16 cellular contexts compared by ENCODE assay signal in genomic region chr2:25976884-25977741, GRCh38. TPM values are rescaled to one million over a fixed set of nuclear protein-coding genes. Genes with fewer than 3 reads are reported as not detected.
DNase-seq lines count a peak whose midpoint lies in the region; ATAC-seq, FAIRE-seq and TF ChIP-seq lines count a peak whose summit lies in the region.
"Had no signal": no experiment of that assay in that cellular context is flagged by ENCODE, and none has a peak within 500 bp of the region (broad histone marks: within the 10 kb centered on the region; RNA-seq: fewer than 3 reads in every experiment).

No MANE protein-coding gene starts in this region.

- H2BK15ac ChIP-seq in H1 (ENCODE audit: low read length) (no peak overlapping the region), neuronal stem cell (ENCODE audit: low read length) (no peak overlapping the region)

- H4K20me1 ChIP-seq in H1 (replicated peaks in 1 of 2; ENCODE audit: control insufficient read depth in 1 of 2, insufficient read depth in 2 of 2, low read length in 2 of 2): peaks cover 6 to 8% of the 10 kb centered on the region in 2 experiments

- H2BK20ac ChIP-seq in H1 (ENCODE audit: low read length): no peak overlapping the region

- WGBS in H1 (ENCODE audit: extremely low coverage in 1 of 2, insufficient coverage in 1 of 2, insufficient read length in 1 of 2, insufficient replicate concordance in 2 of 2, low coverage in 1 of 2, low lambda C conversion rate in 2 of 2, missing lambda C conversion rate in 1 of 2), 2 experiments: 86% methylated on average over 8 of the region's 8 CpGs; no CpG with 5 or more reads in 1 of the 2 experiments
- no CpG with 5 or more reads among the region's 8 CpGs for WGBS in neuronal stem cell (ENCODE audit: extremely low coverage in 2 of 2, insufficient read length in 2 of 2, insufficient replicate concordance in 1 of 2), 2 donors

- no peaks in the 10 kb centered on the region for H3K9me3 ChIP-seq in H1 (ENCODE audit: insufficient read depth in 2 of 2, low read depth in 1 of 2, low read length in 1 of 2)
- no peaks in the 10 kb centered on the region for H3K9me3 ChIP-seq in neuronal stem cell (replicated peaks in 1 of 2; ENCODE audit: control insufficient read depth in 2 of 2, insufficient read depth in 1 of 2, low read depth in 1 of 2, low read length in 2 of 2)

- no peak overlapping the region for H3K56ac ChIP-seq in H1 (replicated peaks; ENCODE audit: insufficient read length, low read depth, low read length)

- ATAC-seq in GM18867 (IDR thresholded peaks at IDR 0.05; ENCODE audit: unreplicated experiment): no peak
- ATAC-seq in HG02970 (IDR thresholded peaks at IDR 0.05; ENCODE audit: low FRiP score, unreplicated experiment): no peak
- ATAC-seq: natural killer cell treated with Interleukin-12 subunit alpha and Interleukin-12 subunit beta and Interleukin-15 and Interleukin-18, amount 100 ng/mL, for 72 hours had no signal

- H3K27me3 ChIP-seq in H1 (replicated peaks in 1 of 4; ENCODE audit: control insufficient read depth in 3 of 4, extremely low read depth in 1 of 4, insufficient read depth in 3 of 4, low read length in 3 of 4) (no peaks in the 10 kb centered on the region), neuronal stem cell (ENCODE audit: control insufficient read depth in 3 of 3, insufficient read depth in 3 of 3, low read depth in 1 of 3, low read length in 3 of 3) (peaks cover 0 to 5% (median 0%) of the 10 kb centered on the region in 3 experiments)

- H3K79me1 ChIP-seq in H1 (ENCODE audit: low read depth, low read length): peaks cover 21% of the 10 kb centered on the region
- peaks cover 11% of the 10 kb centered on the region for H3K79me1 ChIP-seq in neuronal stem cell (ENCODE audit: low read depth, low read length)

- DNase-seq in Daoy (ENCODE audit: low read depth) (peak; percentile 87), NCI-H446 treated with DMSO at 0.1 percent for 48 hours (lab: John Stamatoyannopoulos, UW) (peak; percentile 29), H1 (ENCODE audit: low read depth in 1 of 2, low spot score in 2 of 2) (no peak), neuronal stem cell (ENCODE audit: low spot score) (no peak), NCI-H2107 (lab: John Stamatoyannopoulos, UW) (no peak)
- no peak for DNase-seq in effector CD4-positive, alpha-beta T cell
- DNase-seq: activated B cell treated with CpG ODN at 0.5 μM for 24 hours; activated effector memory CD4-positive, alpha-beta T cell treated with anti-CD3 and anti-CD28 coated beads, Interleukin-2, amount 50 U/mL, for 16 hours; COR-L47; H7; NCI-H1417 treated with DMSO at 0.1 percent for 48 hours; RPMI8226; stimulated activated CD4-positive, alpha-beta T cell treated with anti-CD3 and anti-CD28 coated beads, Interleukin-2, amount 100 ng/mL, for 24 hours had no signal

- H3K27ac ChIP-seq in H1 (ENCODE audit: low read depth, low read length) (no peak overlapping the region), neuronal stem cell (replicated peaks; ENCODE audit: low read length) (no peak overlapping the region)

- TF ChIP-seq POLR2A in H1 (IDR thresholded peaks at IDR 0.05; ENCODE audit: control extremely low read depth in 1 of 2, low read depth in 2 of 2, low read length in 2 of 2): no peak

- H3K4me3 ChIP-seq in H1 (ENCODE audit: extremely low read depth in 1 of 4, insufficient read depth in 2 of 4, low read depth in 3 of 4, low read length in 4 of 4) (no peak overlapping the region), neuronal stem cell (ENCODE audit: low read length in 2 of 2) (no peak overlapping the region)

- H3K4me2 ChIP-seq in H1 (ENCODE audit: insufficient read depth in 1 of 2, low read depth in 2 of 2, low read length in 2 of 2): peak overlapping the region; percentile 16 to 97; a peak in 1 of 4 replicates
- H3K4me2 ChIP-seq in neuronal stem cell (ENCODE audit: insufficient read depth, low read length, poor library complexity, severe bottlenecking): peak overlapping the region; percentile 11

- no peak for TF ChIP-seq RAD21 in H1 (IDR thresholded peaks at IDR 0.05 in 1 of 2, conservative IDR thresholded peaks at IDR 0.05 in 1 of 2; ENCODE audit: low read depth in 2 of 2, low read length in 2 of 2)

- peaks cover 9% of the 10 kb centered on the region; the same call in 1 of the 2 replicates for H3K23me2 ChIP-seq in H1 (ENCODE audit: low read depth, low read length)

- no peak overlapping the region for H4K5ac ChIP-seq in H1 (ENCODE audit: insufficient read length, low read depth, low read length)

- TF ChIP-seq EP300 in H1 (IDR thresholded peaks at IDR 0.05; ENCODE audit: borderline replicate concordance in 1 of 2, low read depth in 2 of 2, low read length in 2 of 2): no peak

- no peak for TF ChIP-seq CTCF in H1 (IDR thresholded peaks at IDR 0.05; ENCODE audit: control extremely low read depth in 1 of 3, insufficient read depth in 1 of 3, low read depth in 1 of 3, low read length in 3 of 3)

- no peak overlapping the region for H2BK12ac ChIP-seq in H1 (ENCODE audit: low read depth, low read length)
- H2BK12ac ChIP-seq in neuronal stem cell (ENCODE audit: low read length): no peak overlapping the region

- FAIRE-seq in H1 (lab: Jason Lieb, UNC): no peak

- CTCF ChIA-PET in H1 (lab: Charles Lee; ENCODE audit: partially characterized antibody): interaction anchor here (0.8 to 1.5 kb wide), 7 partner anchors 8 to 172 kb away, joined by 3 to 7 read pairs (median 4); no protein-coding TSS in a partner anchor

- peaks cover 3 to 51% of the 10 kb centered on the region in 2 experiments; a peak in 1 of 4 replicates for H3K79me2 ChIP-seq in H1 (ENCODE audit: control insufficient read depth in 1 of 2, insufficient read depth in 2 of 2, low read length in 2 of 2)

- H3K9ac ChIP-seq in H1 (replicated peaks in 1 of 4; ENCODE audit: extremely low read depth in 1 of 4, low read depth in 3 of 4, low read length in 3 of 4): no peak overlapping the region
- H3K9ac ChIP-seq in neuronal stem cell (ENCODE audit: low read depth, low read length, poor library complexity): no peak overlapping the region

- H3K4ac ChIP-seq in H1 (replicated peaks; ENCODE audit: insufficient read length, low read depth, low read length) (no peak overlapping the region), neuronal stem cell (ENCODE audit: low read length) (no peak overlapping the region)

- H3K14ac ChIP-seq in H1 (ENCODE audit: insufficient read length) (no peak overlapping the region), neuronal stem cell (ENCODE audit: low read length) (no peak overlapping the region)

- H3K4me1 ChIP-seq in H1 (replicated peaks in 1 of 4; ENCODE audit: control insufficient read depth in 3 of 4, insufficient read depth in 4 of 4, low read length in 3 of 4): peaks cover 3 to 26% (median 7%) of the 10 kb centered on the region in 4 experiments
- peaks cover 25 to 34% of the 10 kb centered on the region in 2 donors for H3K4me1 ChIP-seq in neuronal stem cell (ENCODE audit: control insufficient read depth in 2 of 2, insufficient read depth in 1 of 2, low read depth in 1 of 2, low read length in 2 of 2)

- H3K18ac ChIP-seq in H1 (ENCODE audit: extremely low read depth, low read length) (no peak overlapping the region), neuronal stem cell (ENCODE audit: low read length) (no peak overlapping the region)

- H2AFZ ChIP-seq in H1 (ENCODE audit: low read length): no peak overlapping the region
- peak overlapping the region; percentile 60 for H2AFZ ChIP-seq in neuronal stem cell (ENCODE audit: low read length)

- H4K91ac ChIP-seq in H1 (replicated peaks; ENCODE audit: insufficient read length, low read length): no peak overlapping the region
- H4K91ac ChIP-seq in neuronal stem cell (ENCODE audit: low read depth, low read length, poor library complexity): no peak overlapping the region

- no peak overlapping the region for H2AK5ac ChIP-seq in H1 (ENCODE audit: low read depth, low read length)
- H2AK5ac ChIP-seq in neuronal stem cell (ENCODE audit: low read depth, low read length): no peak overlapping the region

- POLR2A ChIA-PET in H1 (lab: Charles Lee; ENCODE audit: partially characterized antibody): interaction anchor here (1.4 kb wide), 1 partner anchor 49 kb away, joined by 4 read pairs; no protein-coding TSS in a partner anchor

- H4K8ac ChIP-seq in H1 (ENCODE audit: extremely low read depth, insufficient read depth, low read length): no peak overlapping the region
- no peak overlapping the region for H4K8ac ChIP-seq in neuronal stem cell (ENCODE audit: low read depth, low read length)

- H3K23ac ChIP-seq in H1 (ENCODE audit: insufficient read length): no peak overlapping the region
- H3K23ac ChIP-seq in neuronal stem cell (ENCODE audit: low read depth, low read length, poor library complexity): no peak overlapping the region

- H3K36me3 ChIP-seq in H1 (ENCODE audit: control insufficient read depth in 2 of 4, insufficient read depth in 4 of 4, low read length in 3 of 4) (peaks cover 0 to 37% (median 4%) of the 10 kb centered on the region in 4 experiments; a peak in 4 of 8 replicates), neuronal stem cell (replicated peaks in 1 of 2; ENCODE audit: control insufficient read depth in 2 of 2, insufficient read depth in 2 of 2, low read length in 2 of 2) (peaks cover 2 to 58% of the 10 kb centered on the region in 2 donors)

- no peak overlapping the region for H2BK5ac ChIP-seq in H1 (ENCODE audit: low read depth, low read length)
- peak overlapping the region; percentile 0 for H2BK5ac ChIP-seq in neuronal stem cell (ENCODE audit: low read length)

- H2BK120ac ChIP-seq in H1 (replicated peaks; ENCODE audit: low read depth, low read length): no peak overlapping the region
- H2BK120ac ChIP-seq in neuronal stem cell (ENCODE audit: low read depth, low read length): no peak overlapping the region

RNA-seq across cellular contexts. Expression of gene KIF3C, which starts 5.2 kb away (rescaled TPM):
- total RNA-seq in Daoy (2014; rRNA removed; shearing (Covaris generic)): 7.8 and 16.9 TPM in 2 replicates
- total RNA-seq in H1 (2021; fragmentation: NEBNext Ultra II Directional; extraction: Animal tissue kit (Norgen Biotek cat#: 25700)): 58.1 and 58.8 TPM in 2 replicates
- 13.4 and 19.8 TPM in 2 replicates for polyA plus RNA-seq in H1 (2011; rRNA removed)
- 15.9 TPM for polyA plus RNA-seq in H1 (2011; cell fraction: cytosol; rRNA removed)
- 15.7 TPM for polyA plus RNA-seq in H1 (2011; cell fraction: nucleus; rRNA removed)
- polyA plus RNA-seq in H1 (2012, experiment 1 of 2): 31.8 to 45.5 TPM (median 37.5 TPM) in 4 replicates
- 41.8 TPM for polyA plus RNA-seq in H1 (2012, experiment 2 of 2)
- 26.2 TPM for polyA plus RNA-seq in H1 (2013, experiment 1 of 2)
- polyA plus RNA-seq in H1 (2013, experiment 2 of 2): 26.2 TPM
- polyA minus RNA-seq in H1 (2011; rRNA and poly(A)+ RNA removed): 22.5 and 25.9 TPM in 2 replicates
- 36.0 TPM for polyA minus RNA-seq in H1 (2011; cell fraction: cytosol; rRNA and poly(A)+ RNA removed)
- 20.8 TPM for polyA minus RNA-seq in H1 (2011; cell fraction: nucleus; rRNA and poly(A)+ RNA removed)
- polyA plus RNA-seq in neuronal stem cell (2013, experiment 1 of 2): 24.5 TPM
- 25.7 TPM for polyA plus RNA-seq in neuronal stem cell (2013, experiment 2 of 2)

RNA-seq across cellular contexts. Expression of gene RAB10, which starts 56.8 kb away (rescaled TPM):
- 117 and 158 TPM in 2 replicates for total RNA-seq in Daoy (2014; rRNA removed; shearing (Covaris generic))
- 127 and 136 TPM in 2 replicates for total RNA-seq in H1 (2021; fragmentation: NEBNext Ultra II Directional; extraction: Animal tissue kit (Norgen Biotek cat#: 25700))
- 42.6 and 54.0 TPM in 2 replicates for polyA plus RNA-seq in H1 (2011; rRNA removed)
- 89.1 TPM for polyA plus RNA-seq in H1 (2011; cell fraction: cytosol; rRNA removed)
- polyA plus RNA-seq in H1 (2011; cell fraction: nucleus; rRNA removed): 33.3 TPM
- 86.7 to 134 TPM (median 95.2 TPM) in 4 replicates for polyA plus RNA-seq in H1 (2012, experiment 1 of 2)
- polyA plus RNA-seq in H1 (2012, experiment 2 of 2): 36.5 TPM
- polyA plus RNA-seq in H1 (2013, experiment 1 of 2): 78.4 TPM
- 84.4 TPM for polyA plus RNA-seq in H1 (2013, experiment 2 of 2)
- 40.8 and 48.4 TPM in 2 replicates for polyA minus RNA-seq in H1 (2011; rRNA and poly(A)+ RNA removed)
- 67.7 TPM for polyA minus RNA-seq in H1 (2011; cell fraction: cytosol; rRNA and poly(A)+ RNA removed)
- polyA minus RNA-seq in H1 (2011; cell fraction: nucleus; rRNA and poly(A)+ RNA removed): 47.1 TPM
- polyA plus RNA-seq in neuronal stem cell (2013, experiment 1 of 2): 98.8 TPM
- polyA plus RNA-seq in neuronal stem cell (2013, experiment 2 of 2): 97.0 TPM

Comparison
In these comparisons a context has a peak if more than half of its experiments do, and no peak if none do; other contexts are left out.
1. DNase-seq: peak in Daoy (single experiment) and NCI-H446 treated with DMSO at 0.1 percent for 48 hours (single experiment); none in H1 (0 of 2), neuronal stem cell (single experiment), effector CD4-positive, alpha-beta T cell (single experiment) and NCI-H2107 (single experiment).